1 cellular context compared by ENCODE assay signal in genomic region chr15:41939986-41940385, GRCh38.
TF ChIP-seq lines count a peak whose summit lies in the region.

No MANE protein-coding gene starts in this region.

TF ChIP-seq in SK-N-SH treated with all-trans-retinoic acid at 6 μM for 48 hours, 23 proteins besides CTCF, POLR2A, EP300 and RAD21 (continued from another document):
- no peak for TF ChIP-seq POU6F1 (CRISPR knock-in tag; IDR thresholded peaks at IDR 0.05; ENCODE audit: borderline replicate concordance, low read depth)
- TF ChIP-seq CSDC2 (CRISPR knock-in tag; IDR thresholded peaks at IDR 0.05) = no peak
- TF ChIP-seq PPARA (CRISPR knock-in tag; IDR thresholded peaks at IDR 0.05; ENCODE audit: borderline replicate concordance) = no peak
- TF ChIP-seq ZNF565 (CRISPR knock-in tag; conservative IDR thresholded peaks at IDR 0.05; ENCODE audit: low read depth) = no peak
- TF ChIP-seq ZNF8 (CRISPR knock-in tag; IDR thresholded peaks at IDR 0.05) = no peak
- no peak for TF ChIP-seq OSR1 (CRISPR knock-in tag; IDR thresholded peaks at IDR 0.05)
- no peak for TF ChIP-seq PATZ1 (CRISPR knock-in tag; IDR thresholded peaks at IDR 0.05; ENCODE audit: borderline replicate concordance)
- TF ChIP-seq ZNF70 (CRISPR knock-in tag; IDR thresholded peaks at IDR 0.05) = no peak
- no peak for TF ChIP-seq ZFP3 (CRISPR knock-in tag; IDR thresholded peaks at IDR 0.05)
- no peak for TF ChIP-seq CREB5 (CRISPR knock-in tag; IDR thresholded peaks at IDR 0.05; ENCODE audit: low read depth)
- no peak for TF ChIP-seq BACH2 (CRISPR knock-in tag; IDR thresholded peaks at IDR 0.05; ENCODE audit: borderline replicate concordance)
